Comparison of ENCODE assay signal across 9 cellular contexts in genomic region chr10:2925631-2926030, GRCh38.
DNase-seq lines count a peak whose midpoint lies in the region; ATAC-seq, FAIRE-seq and TF ChIP-seq lines count a peak whose summit lies in the region.
"Had no signal": no experiment of that assay in that cellular context is flagged by ENCODE, and none has a peak within 500 bp of the region (broad histone marks: within the 10 kb centered on the region; RNA-seq: fewer than 3 reads in every experiment).

No MANE protein-coding gene starts in this region.

- H3K36me3 ChIP-seq in K562 (ENCODE audit: control insufficient read depth, insufficient read depth, low read length): no peaks in the 10 kb centered on the region

- ATAC-seq in K562 (no peak), GM18519 (IDR thresholded peaks at IDR 0.05; ENCODE audit: low FRiP score, unreplicated experiment) (no peak), HG03095 (IDR thresholded peaks at IDR 0.05; ENCODE audit: unreplicated experiment) (no peak)

- POLR2A ChIA-PET in K562 (lab: Yijun Ruan, JAX): interaction anchor here (0.6 to 1.5 kb wide), 2 partner anchors 12 to 84 kb away, joined by 3 read pairs; no protein-coding TSS in a partner anchor

- WGBS in K562 (ENCODE audit: insufficient coverage, low coverage, missing lambda C conversion rate): 0% methylated on average over 6 of the region's 7 CpGs

- no peak overlapping the region for H2AFZ ChIP-seq in K562 (ENCODE audit: low read depth, low read length)

- no peaks in the 10 kb centered on the region for H3K4me1 ChIP-seq in K562 (replicated peaks in 1 of 2; ENCODE audit: control insufficient read depth in 2 of 2, insufficient read depth in 2 of 2, low read length in 2 of 2)

- TF ChIP-seq RAD21 in K562 (CRISPR knock-in tag; conservative IDR thresholded peaks at IDR 0.05 in 1 of 2, IDR thresholded peaks at IDR 0.05 in 1 of 2): no peak

- no peaks in the 10 kb centered on the region for H3K9me3 ChIP-seq in K562 (replicated peaks; ENCODE audit: control insufficient read depth, insufficient read depth, low read depth, low read length)

- in situ Hi-C loops in K562 (cut with MboI): loop anchor here (5.0 kb wide), 1 partner anchor 122 kb away; no protein-coding TSS in a partner anchor

- no peak for FAIRE-seq in K562 (lab: Jason Lieb, UNC)

- H3K4me3 ChIP-seq in LNCaP clone FGC (ENCODE audit: low read depth, low read length) (no peak overlapping the region), K562 (no peak overlapping the region)

- peaks cover 31 to 59% of the 10 kb centered on the region in 2 experiments; a peak in 4 of 5 replicates for H3K27me3 ChIP-seq in K562 (ENCODE audit: control insufficient read depth in 2 of 2, insufficient read depth in 2 of 2, low read length in 2 of 2)

- no peak for TF ChIP-seq CTCF in C4-2B (conservative IDR thresholded peaks at IDR 0.05)
- TF ChIP-seq CTCF in LNCaP clone FGC (IDR thresholded peaks at IDR 0.05; ENCODE audit: control insufficient read depth, extremely low read depth, insufficient read depth): no peak
- no peak for TF ChIP-seq CTCF in K562 (IDR thresholded peaks at IDR 0.05 in 2 of 3, conservative IDR thresholded peaks at IDR 0.05 in 1 of 3; ENCODE audit: insufficient read depth in 2 of 3, low read depth in 1 of 3, low read length in 3 of 3)

- intact Hi-C loops in K562 (cut with micrococcal nuclease): loop anchor here (5.0 kb wide), 1 partner anchor 52 kb away; no protein-coding TSS in a partner anchor

- no TSS peak for BruUV-seq in K562 (replicated peaks; lab: Mats Ljungman, UMichigan)

- no peak for TF ChIP-seq POLR2A in K562 (conservative IDR thresholded peaks at IDR 0.05)

- peaks cover 7% of the 10 kb centered on the region; the same call in 1 of the 2 replicates for H4K20me1 ChIP-seq in K562 (replicated peaks; ENCODE audit: control insufficient read depth, insufficient read depth, low read length)

- peak overlapping the region; percentile 43 for H3K27ac ChIP-seq in C4-2B
- no peak overlapping the region for H3K27ac ChIP-seq in K562 (ENCODE audit: extremely low read depth, low read depth, low read length)

- H3K9me1 ChIP-seq in K562 (ENCODE audit: control insufficient read depth, insufficient read depth, low read length): no peaks in the 10 kb centered on the region

- H3K79me2 ChIP-seq in K562 (ENCODE audit: control insufficient read depth, insufficient read depth, low read length): no peaks in the 10 kb centered on the region

- no peak overlapping the region for H3K9ac ChIP-seq in K562 (ENCODE audit: insufficient read depth in 1 of 2, low read depth in 2 of 2, low read length in 2 of 2)

- DNase-seq in LNCaP clone FGC (ENCODE audit: low read depth) (peak; percentile 74), K562 (ENCODE audit: extremely low read depth in 1 of 4, low spot score in 3 of 4) (no peak), lung microvascular endothelial cell (ENCODE audit: low read depth in 2 of 2) (peak; percentile 90 to 95), NCI-H1105 (lab: John Stamatoyannopoulos, UW) (no peak)
- no peak for DNase-seq in activated T-cell treated with anti-CD3 and anti-CD28 coated beads, Interleukin-2, amount 50 U/mL, for 1 hour
- DNase-seq: activated CD8-positive, alpha-beta memory T cell treated with anti-CD3 and anti-CD28 coated beads, Interleukin-2, amount 50 U/mL, for 4 hours had no signal

- H3K4me2 ChIP-seq in K562 (ENCODE audit: insufficient read depth, low read length): no peak overlapping the region

- no peak for TF ChIP-seq EP300 in K562 (IDR thresholded peaks at IDR 0.05; ENCODE audit: low read length)

- CTCF ChIA-PET in K562 (lab: Yijun Ruan, JAX; ENCODE audit: low intra/inter-chr PET ratio): no interaction called here

TF ChIP-seq in K562, 482 proteins besides CTCF, POLR2A, EP300 and RAD21:
- TF ChIP-seq TFE3 (CRISPR knock-in tag; IDR thresholded peaks at IDR 0.05) (peak; percentile 21), POLR2AphosphoS5 (IDR thresholded peaks at IDR 0.05; ENCODE audit: control insufficient read depth, insufficient read depth, low read depth, low read length) (no peak)
TF ChIP-seq in K562: peak in this region for 1.

Comparison
In these comparisons a context has a peak if more than half of its experiments do, and no peak if none do; other contexts are left out.
1. DNase-seq: peak in LNCaP clone FGC (single experiment) and lung microvascular endothelial cell (2 of 2); none in K562 (0 of 4), activated T-cell treated with anti-CD3 and anti-CD28 coated beads, Interleukin-2, amount 50 U/mL, for 1 hour (single experiment) and NCI-H1105 (single experiment).